In the genomic region with DNA sequence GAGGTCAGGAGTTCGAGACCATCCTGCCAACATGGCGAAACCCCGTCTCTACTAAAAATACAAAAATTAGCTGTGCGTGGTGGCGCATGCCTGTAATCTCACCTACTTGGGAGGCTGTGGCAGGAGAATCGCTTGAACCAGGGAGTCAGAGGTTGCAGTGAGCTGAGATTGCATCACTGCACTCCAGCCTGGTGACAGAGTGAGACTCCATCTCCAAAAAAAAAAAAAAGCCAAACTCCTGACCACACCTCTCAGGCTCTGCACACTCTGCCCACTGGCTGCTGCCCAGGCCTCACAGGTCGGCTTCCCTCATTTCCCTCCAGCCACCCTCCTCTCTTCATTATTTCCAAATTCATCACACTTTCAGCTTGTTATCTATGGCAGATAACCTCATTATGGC, we compare ENCODE assay signal across 15 cellular contexts. TPM values are rescaled to one million over a fixed set of nuclear protein-coding genes. Genes with fewer than 3 reads are reported as not detected.
DNase-seq lines count a peak whose midpoint lies in the region; ATAC-seq and TF ChIP-seq lines count a peak whose summit lies in the region.
"Not testable (repeated sequence)": the region's sequence is repeated elsewhere in the genome, so short reads cannot be mapped to it uniquely, and the experiment has no call there.
"Had no signal": no experiment of that assay in that cellular context is flagged by ENCODE, and none has a peak within 500 bp of the region (broad histone marks: within the 10 kb centered on the region; RNA-seq: fewer than 3 reads in every experiment).

No MANE protein-coding gene starts in this region.

- H3K4me3 Mint-ChIP-seq in GM23338; WTC11; progenitor cell of endocrine pancreas (ENCODE audit: low read depth): not testable (repeated sequence)

- TF ChIP-seq CTCF in GM23338 (conservative IDR thresholded peaks at IDR 0.05; ENCODE audit: low read depth in 2 of 2); WTC11 (IDR thresholded peaks at IDR 0.05); liver (IDR thresholded peaks at IDR 0.05; ENCODE audit: low read depth, low read length, missing input control); neutrophil (IDR thresholded peaks at IDR 0.05); progenitor cell of endocrine pancreas (IDR thresholded peaks at IDR 0.05; ENCODE audit: unreplicated experiment): not testable (repeated sequence)

- H3K9me3 ChIP-seq in liver (ENCODE audit: control insufficient read depth in 4 of 4, low read length in 3 of 4); neutrophil: not testable (repeated sequence)

- H3K36me3 Mint-ChIP-seq in GM23338 (ENCODE audit: low read depth); WTC11; progenitor cell of endocrine pancreas (ENCODE audit: insufficient read depth): not testable (repeated sequence)

- POLR2A ChIA-PET in WTC11 (lab: Charles Lee): not testable (repeated sequence)

- not testable (repeated sequence) for H3K27me3 Mint-ChIP-seq in GM23338 (ENCODE audit: insufficient read depth, low read depth, poor library complexity); WTC11 (ENCODE audit: low read depth); progenitor cell of endocrine pancreas

- H4K20me1 ChIP-seq in GM23338 (replicated peaks; ENCODE audit: insufficient read depth): not testable (repeated sequence)

- not testable (repeated sequence) for H3K9me3 Mint-ChIP-seq in GM23338; WTC11; progenitor cell of endocrine pancreas (ENCODE audit: low read depth)

- not testable (repeated sequence) for DNase-seq in GM23338 (ENCODE audit: low spot score); WTC11 (ENCODE audit: low spot score); progenitor cell of endocrine pancreas (ENCODE audit: low spot score, unreplicated experiment)
- DNase-seq in left lobe of liver (ENCODE audit: low spot score): peak; percentile 63

- CTCF ChIA-PET in WTC11 (lab: Charles Lee): interaction anchor here (1.8 to 2.1 kb wide), 2 partner anchors 13 to 18 kb away, joined by 4 to 7 read pairs; a partner anchor contains a TSS

- not testable (repeated sequence) for H3K4me1 Mint-ChIP-seq in GM23338, WTC11
- peaks cover 12% of the 10 kb centered on the region for H3K4me1 Mint-ChIP-seq in progenitor cell of endocrine pancreas (ENCODE audit: low read depth)

- TF ChIP-seq EP300 in Ishikawa (IDR thresholded peaks at IDR 0.05; ENCODE audit: borderline replicate concordance): not testable (repeated sequence)

- not testable (repeated sequence) for H3K4me2 ChIP-seq in GM23338

- not testable (repeated sequence) for H3K27me3 ChIP-seq in GM23338 (ENCODE audit: insufficient read depth); liver (ENCODE audit: control insufficient read depth in 4 of 4, insufficient read depth in 4 of 4, low read length in 3 of 4); neutrophil

- not testable (repeated sequence) for H3K79me2 ChIP-seq in GM23338 (replicated peaks; ENCODE audit: insufficient read depth)

- H3K9me2 ChIP-seq in GM23338 (ENCODE audit: insufficient read depth): not testable (repeated sequence)

- H3K27ac Mint-ChIP-seq in GM23338, WTC11: not testable (repeated sequence)
- H3K27ac Mint-ChIP-seq in progenitor cell of endocrine pancreas: peak overlapping the region; percentile 45

- not testable (repeated sequence) for H3K27ac ChIP-seq in GM23338 (ENCODE audit: low read depth); liver (ENCODE audit: low read depth in 1 of 2, low read length in 2 of 2)
- H3K27ac ChIP-seq in neutrophil: peak overlapping the region; percentile 69

- not testable (repeated sequence) for H3K4me1 ChIP-seq in GM23338 (ENCODE audit: insufficient read depth)
- H3K4me1 ChIP-seq in liver (ENCODE audit: control insufficient read depth in 4 of 4, insufficient read depth in 4 of 4, low read length in 3 of 4) (peaks cover 0 to 22% (median 9%) of the 10 kb centered on the region in 4 donors), neutrophil (ENCODE audit: control insufficient read depth in 1 of 2, insufficient read depth in 1 of 2, low read depth in 1 of 2, low read length in 1 of 2) (peaks cover 36 to 39% of the 10 kb centered on the region in 2 experiments)

- not testable (repeated sequence) for ATAC-seq in GM23338, WTC11
- peak; percentile 94 for ATAC-seq in left lobe of liver

- not testable (repeated sequence) for TF ChIP-seq RAD21 in Ishikawa (IDR thresholded peaks at IDR 0.05; ENCODE audit: low read depth)
- TF ChIP-seq RAD21 in liver (IDR thresholded peaks at IDR 0.05): peak in 1 of 2 donors; percentile 23

- WGBS in liver: 70% methylated on average over 7 of the region's 7 CpGs

- not testable (repeated sequence) for H3F3A ChIP-seq in GM23338 (replicated peaks; ENCODE audit: low read depth)

- peak overlapping the region; percentile 76 for H2AFZ ChIP-seq in GM23338

- H3K4me3 ChIP-seq in GM23338; liver (ENCODE audit: low read depth in 1 of 3, low read length in 3 of 3); neutrophil (ENCODE audit: low read depth in 1 of 2, low read length in 1 of 2): not testable (repeated sequence)

- H3K9ac ChIP-seq in liver (ENCODE audit: low read depth in 1 of 2, low read length in 2 of 2): not testable (repeated sequence)

- not testable (repeated sequence) for H3K36me3 ChIP-seq in GM23338 (ENCODE audit: insufficient read depth); liver (ENCODE audit: control insufficient read depth in 4 of 4, insufficient read depth in 3 of 4, low read depth in 1 of 4, low read length in 3 of 4); neutrophil

TF ChIP-seq in Ishikawa, 13 proteins besides CTCF, POLR2A, EP300 and RAD21:
- TF ChIP-seq CEBPB (IDR thresholded peaks at IDR 0.05): 0 out of 2 replicates have a peak, but pooled peaks have one; percentile 27

TF ChIP-seq in WTC11, 78 proteins besides CTCF, POLR2A, EP300 and RAD21:
- peak; percentile 57; the same call in 1 of the 2 replicates for TF ChIP-seq GABPB1 (CRISPR knock-in tag; IDR thresholded peaks at IDR 0.05)
TF ChIP-seq in WTC11: peak in this region for 1; not testable (repeated sequence) for 77.

TF ChIP-seq in liver, 16 proteins besides CTCF, POLR2A, EP300 and RAD21:
- TF ChIP-seq, protein P1, sequence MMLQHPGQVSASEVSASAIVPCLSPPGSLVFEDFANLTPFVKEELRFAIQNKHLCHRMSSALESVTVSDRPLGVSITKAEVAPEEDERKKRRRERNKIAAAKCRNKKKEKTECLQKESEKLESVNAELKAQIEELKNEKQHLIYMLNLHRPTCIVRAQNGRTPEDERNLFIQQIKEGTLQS (IDR thresholded peaks at IDR 0.05): peak; percentile 77
- TF ChIP-seq HNF4A (conservative IDR thresholded peaks at IDR 0.05): peak in 1 of 2 donors; percentile 48
- TF ChIP-seq RXRA (IDR thresholded peaks at IDR 0.05): peak; percentile 27 to 54
- peak; percentile 19 for TF ChIP-seq YY1 (IDR thresholded peaks at IDR 0.05)

RNA-seq across cellular contexts. Expression of a gene that starts 5.7 kb away (rescaled TPM):
- not detected in 2 replicates for total RNA-seq in GM23338 (2014; rRNA removed; shearing (Covaris generic))
- polyA plus RNA-seq in GM23338 (2016; fragmentation: Nextera tagmentation; extraction: Ambion mirVana): not detected in 2 replicates
- total RNA-seq in WTC11 (2021): not detected in 3 replicates
- 1.3 TPM for total RNA-seq in left lobe of liver
- total RNA-seq in liver: 1 to 10 TPM in 1 of 2 donors, under 1 TPM in 1; 0.19 to 2.7 TPM
- 1 to 10 TPM in 1 of 2 donors, under 1 TPM in 1; 0.68 to 2.8 TPM for polyA plus RNA-seq in liver
- total RNA-seq in progenitor cell of endocrine pancreas: not detected in 2 replicates
- total RNA-seq: B cell; CD4-positive, CD25-positive, alpha-beta regulatory T cell; CD8-positive, alpha-beta T cell; H1; H7; HFFc6 had no signal
- polyA plus RNA-seq: AG04450; CD4-positive, CD25-positive, alpha-beta regulatory T cell; H1 had no signal

RNA-seq across cellular contexts. Expression of a gene that starts 18.2 kb away (rescaled TPM):
- total RNA-seq in GM23338 (2014; rRNA removed; shearing (Covaris generic)): 179 and 192 TPM in 2 replicates
- polyA plus RNA-seq in GM23338 (2016; fragmentation: Nextera tagmentation; extraction: Ambion mirVana) (110 and 120 TPM in 2 replicates), liver (10 to 100 TPM; 39.9 to 58.7 TPM)
- total RNA-seq in WTC11 (2021) (165 to 182 TPM (median 175 TPM) in 3 replicates), left lobe of liver (27.2 TPM), liver (10 to 100 TPM; 15.0 to 80.1 TPM), progenitor cell of endocrine pancreas (78.4 and 79.8 TPM in 2 replicates)

RNA-seq across cellular contexts. Expression of a gene that starts 26.5 kb away (rescaled TPM):
- not detected in 2 replicates for total RNA-seq in GM23338 (2014; rRNA removed; shearing (Covaris generic))
- 2.0 and 3.2 TPM in 2 replicates for polyA plus RNA-seq in GM23338 (2016; fragmentation: Nextera tagmentation; extraction: Ambion mirVana)
- 0.09 to 0.14 TPM (median 0.11 TPM) in 3 replicates for total RNA-seq in WTC11 (2021)
- total RNA-seq in left lobe of liver: 0.53 TPM
- total RNA-seq in liver: 1 to 10 TPM; 1.3 to 2.4 TPM
- polyA plus RNA-seq in liver: under 1 TPM; 0.38 to 0.42 TPM
- 0.17 and 0.38 TPM in 2 replicates for total RNA-seq in progenitor cell of endocrine pancreas
- total RNA-seq: Caco-2, H1, H7, HFFc6 had no signal
- polyA plus RNA-seq: AG04450, H1 had no signal

RNA-seq across cellular contexts. Expression of a gene that starts 34.0 kb away (rescaled TPM):
- 181 and 270 TPM in 2 replicates for total RNA-seq in GM23338 (2014; rRNA removed; shearing (Covaris generic))
- polyA plus RNA-seq in GM23338 (2016; fragmentation: Nextera tagmentation; extraction: Ambion mirVana) (155 and 170 TPM in 2 replicates), liver (10 to 100 TPM; 16.0 to 61.7 TPM)
- total RNA-seq in WTC11 (2021) (392 to 405 TPM (median 395 TPM) in 3 replicates), left lobe of liver (101 TPM), liver (100 to 1,000 TPM in 1 of 2 donors, 10 to 100 TPM in 1; 28.4 to 272 TPM), progenitor cell of endocrine pancreas (345 and 347 TPM in 2 replicates)

RNA-seq across cellular contexts. Expression of a gene that starts 39.7 kb away (rescaled TPM):
- total RNA-seq in GM23338 (2014; rRNA removed; shearing (Covaris generic)): 8.9 and 13.3 TPM in 2 replicates
- polyA plus RNA-seq in GM23338 (2016; fragmentation: Nextera tagmentation; extraction: Ambion mirVana) (13.6 and 16.6 TPM in 2 replicates), liver (under 1 TPM; 0.16 to 0.28 TPM)
- total RNA-seq in WTC11 (2021) (20.5 to 25.3 TPM (median 23.6 TPM) in 3 replicates), left lobe of liver (0.33 TPM), liver (under 1 TPM; 0.09 to 0.59 TPM), progenitor cell of endocrine pancreas (1.4 and 2.4 TPM in 2 replicates)
